ENCODE assay signal across 2 cellular contexts in the genomic region with DNA sequence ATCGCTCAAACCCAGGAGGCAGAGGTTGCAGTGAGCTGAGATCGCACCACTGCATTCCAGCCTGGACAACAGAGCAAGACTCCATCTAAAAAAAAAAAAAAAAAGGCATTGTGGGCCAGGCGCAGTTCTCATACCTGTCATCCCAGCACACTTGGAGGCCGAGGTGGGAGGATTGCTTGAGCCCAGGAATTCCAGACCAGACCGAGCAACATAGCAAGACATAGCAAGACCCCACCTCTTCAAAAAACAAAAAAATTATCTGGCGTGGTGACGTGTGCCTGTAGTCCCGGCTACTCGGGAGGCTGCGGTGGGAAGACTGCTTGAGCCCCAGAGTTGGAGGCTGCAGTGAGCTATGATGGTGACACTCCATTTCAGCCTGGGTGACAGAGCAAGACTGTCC.
A peak's percentile ranks its signal among the peaks of the same experiment; 100 is the strongest.
TF ChIP-seq lines count a peak whose summit lies in the region.

No MANE protein-coding gene starts in this region.

TF ChIP-seq in WTC11, 78 proteins besides CTCF, POLR2A, EP300 and RAD21:
- TF ChIP-seq ZNF121 (CRISPR knock-in tag; IDR thresholded peaks at IDR 0.05) (peak; percentile 76; the same call in 1 of the 2 replicates), TP53 (CRISPR knock-in tag; IDR thresholded peaks at IDR 0.05) (no peak)

TF ChIP-seq in endothelial cell of umbilical vein, 7 proteins besides CTCF, POLR2A, EP300 and RAD21:
- TF ChIP-seq MYC (IDR thresholded peaks at IDR 0.05; ENCODE audit: low read depth, low read length) (no peak), JUN (IDR thresholded peaks at IDR 0.05; ENCODE audit: borderline replicate concordance, insufficient read depth, insufficient read length, low read depth) (no peak), GATA2 (IDR thresholded peaks at IDR 0.05; ENCODE audit: insufficient read depth, insufficient read length, low read depth, low read length) (no peak), MAX (IDR thresholded peaks at IDR 0.05; ENCODE audit: insufficient read depth, insufficient read length) (no peak), FOS (IDR thresholded peaks at IDR 0.05; ENCODE audit: borderline replicate concordance, insufficient read depth, low read length) (no peak), POLR2AphosphoS5 (IDR thresholded peaks at IDR 0.05; ENCODE audit: insufficient read depth, low read depth, low read length) (no peak), EZH2 (IDR thresholded peaks at IDR 0.05; ENCODE audit: borderline replicate concordance, low read depth, low read length, severe bottlenecking) (no peak)
